11 cellular contexts compared by ENCODE assay signal in genomic region chr9:6598249-6598725, GRCh38. TPM values are rescaled to one million over a fixed set of nuclear protein-coding genes. Genes with fewer than 3 reads are reported as not detected.
DNase-seq lines count a peak whose midpoint lies in the region; ATAC-seq and TF ChIP-seq lines count a peak whose summit lies in the region.
"Had no signal": no experiment of that assay in that cellular context is flagged by ENCODE, and none has a peak within 500 bp of the region (broad histone marks: within the 10 kb centered on the region; RNA-seq: fewer than 3 reads in every experiment).

No MANE protein-coding gene starts in this region.

- no peak overlapping the region for H3K4me3 ChIP-seq in CD8-positive, alpha-beta T cell (ENCODE audit: low read depth, low read length)
- H3K4me3 ChIP-seq in HAP-1 = no peak overlapping the region
- H3K4me3 ChIP-seq: thoracic aorta had no signal

- no peak overlapping the region for H3K27ac ChIP-seq in CD8-positive, alpha-beta T cell (ENCODE audit: low read depth, low read length)
- H3K27ac ChIP-seq: thoracic aorta had no signal

- peak; percentile 98 for ATAC-seq in GM18870 (IDR thresholded peaks at IDR 0.05; ENCODE audit: unreplicated experiment)
- ATAC-seq in GM21423 (IDR thresholded peaks at IDR 0.05; ENCODE audit: unreplicated experiment) = peak; percentile 96
- peak; percentile 96 for ATAC-seq in HG03280 (IDR thresholded peaks at IDR 0.05; ENCODE audit: unreplicated experiment)
- ATAC-seq in CD8-positive, alpha-beta T cell = no peak

- in situ Hi-C loops in HAP-1 (cut with MboI; ENCODE audit: low sequenced_read_pairs) = no loop called here

- peak overlapping the region; percentile 1 for H3K27ac Mint-ChIP-seq in glutamatergic neuron (ENCODE audit: unreplicated experiment)
- no peak overlapping the region for H3K27ac Mint-ChIP-seq in CD8-positive, alpha-beta T cell

- H3K27me3 ChIP-seq in CD8-positive, alpha-beta T cell (ENCODE audit: insufficient read depth, low read length) = no peaks in the 10 kb centered on the region
- no peaks in the 10 kb centered on the region for H3K27me3 ChIP-seq in HAP-1 (ENCODE audit: low read depth)

- H3K4me3 Mint-ChIP-seq in glutamatergic neuron (ENCODE audit: unreplicated experiment) = no peak overlapping the region
- no peak overlapping the region for H3K4me3 Mint-ChIP-seq in CD8-positive, alpha-beta T cell
- H3K4me3 Mint-ChIP-seq: central memory CD8-positive, alpha-beta T cell had no signal

- H3K36me3 Mint-ChIP-seq in glutamatergic neuron (ENCODE audit: unreplicated experiment) = no peaks in the 10 kb centered on the region
- H3K36me3 Mint-ChIP-seq in CD8-positive, alpha-beta T cell = no peaks in the 10 kb centered on the region

- H3K27me3 Mint-ChIP-seq in glutamatergic neuron (ENCODE audit: unreplicated experiment) = peaks cover 4% of the 10 kb centered on the region
- H3K27me3 Mint-ChIP-seq in CD8-positive, alpha-beta T cell (ENCODE audit: low read depth) = peaks cover 2% of the 10 kb centered on the region
- H3K27me3 Mint-ChIP-seq: central memory CD8-positive, alpha-beta T cell had no signal

- peaks cover 3% of the 10 kb centered on the region for H3K4me1 Mint-ChIP-seq in glutamatergic neuron (ENCODE audit: low read depth, unreplicated experiment)
- no peaks in the 10 kb centered on the region for H3K4me1 Mint-ChIP-seq in CD8-positive, alpha-beta T cell (ENCODE audit: low read depth)
- H3K4me1 Mint-ChIP-seq: central memory CD8-positive, alpha-beta T cell had no signal

- no peaks in the 10 kb centered on the region for H3K4me1 ChIP-seq in CD8-positive, alpha-beta T cell (ENCODE audit: insufficient read depth, low read length)
- H3K4me1 ChIP-seq in HAP-1 = no peaks in the 10 kb centered on the region

- no peaks in the 10 kb centered on the region for H3K36me3 ChIP-seq in CD8-positive, alpha-beta T cell (ENCODE audit: insufficient read depth, low read length)
- H3K36me3 ChIP-seq in HAP-1 (replicated peaks) = no peaks in the 10 kb centered on the region
- H3K36me3 ChIP-seq: thoracic aorta had no signal

- no peaks in the 10 kb centered on the region for H3K9me3 Mint-ChIP-seq in glutamatergic neuron (ENCODE audit: unreplicated experiment)
- H3K9me3 Mint-ChIP-seq in CD8-positive, alpha-beta T cell = no peaks in the 10 kb centered on the region
- H3K9me3 Mint-ChIP-seq: central memory CD8-positive, alpha-beta T cell had no signal

- CTCF ChIA-PET in CD8-positive, alpha-beta T cell (lab: Charles Lee) = interaction anchor here (0.5 to 1.5 kb wide), 2 partner anchors 10 to 13 kb away, joined by 3 to 5 read pairs; no protein-coding TSS in a partner anchor

- intact Hi-C loops in CD8-positive, alpha-beta T cell (cut with DNase I, micrococcal nuclease) = no loop called here

- POLR2A ChIA-PET in CD8-positive, alpha-beta T cell (lab: Charles Lee) = no interaction called here

- H3K9me3 ChIP-seq in CD8-positive, alpha-beta T cell (ENCODE audit: low read length) = no peaks in the 10 kb centered on the region
- no peaks in the 10 kb centered on the region for H3K9me3 ChIP-seq in HAP-1
- H3K9me3 ChIP-seq: thoracic aorta had no signal

- TF ChIP-seq CTCF in glutamatergic neuron (IDR thresholded peaks at IDR 0.05; ENCODE audit: partially characterized antibody, unreplicated experiment) = no peak
- TF ChIP-seq CTCF in CD8-positive, alpha-beta T cell (IDR thresholded peaks at IDR 0.05) = no peak

- DNase-seq in glutamatergic neuron (no peak), AG20443 (ENCODE audit: low spot score) (no peak), HAP-1 (ENCODE audit: low spot score in 2 of 2) (no peak), SHP77 (lab: John Stamatoyannopoulos, UW) (no peak)
- DNase-seq in CD8-positive, alpha-beta T cell = no peak
- DNase-seq: NCI-H1048 had no signal

RNA-seq across cellular contexts. Expression of gene GLDC, which starts 47.2 kb away (rescaled TPM):
- 42.9 TPM for total RNA-seq in glutamatergic neuron (ENCODE audit: unreplicated experiment)
- not detected for total RNA-seq in CD8-positive, alpha-beta T cell

Comparison
In these comparisons a context has a peak if more than half of its experiments do, and no peak if none do; other contexts are left out.
1. RNA of gene GLDC, which starts 47.2 kb away (total RNA-seq): 42.9 TPM in glutamatergic neuron (single experiment); not detected in CD8-positive, alpha-beta T cell; every median in the first group is over 10 times any median in the second.